Comparison of ENCODE assay signal across 13 cellular contexts in the genomic region with DNA sequence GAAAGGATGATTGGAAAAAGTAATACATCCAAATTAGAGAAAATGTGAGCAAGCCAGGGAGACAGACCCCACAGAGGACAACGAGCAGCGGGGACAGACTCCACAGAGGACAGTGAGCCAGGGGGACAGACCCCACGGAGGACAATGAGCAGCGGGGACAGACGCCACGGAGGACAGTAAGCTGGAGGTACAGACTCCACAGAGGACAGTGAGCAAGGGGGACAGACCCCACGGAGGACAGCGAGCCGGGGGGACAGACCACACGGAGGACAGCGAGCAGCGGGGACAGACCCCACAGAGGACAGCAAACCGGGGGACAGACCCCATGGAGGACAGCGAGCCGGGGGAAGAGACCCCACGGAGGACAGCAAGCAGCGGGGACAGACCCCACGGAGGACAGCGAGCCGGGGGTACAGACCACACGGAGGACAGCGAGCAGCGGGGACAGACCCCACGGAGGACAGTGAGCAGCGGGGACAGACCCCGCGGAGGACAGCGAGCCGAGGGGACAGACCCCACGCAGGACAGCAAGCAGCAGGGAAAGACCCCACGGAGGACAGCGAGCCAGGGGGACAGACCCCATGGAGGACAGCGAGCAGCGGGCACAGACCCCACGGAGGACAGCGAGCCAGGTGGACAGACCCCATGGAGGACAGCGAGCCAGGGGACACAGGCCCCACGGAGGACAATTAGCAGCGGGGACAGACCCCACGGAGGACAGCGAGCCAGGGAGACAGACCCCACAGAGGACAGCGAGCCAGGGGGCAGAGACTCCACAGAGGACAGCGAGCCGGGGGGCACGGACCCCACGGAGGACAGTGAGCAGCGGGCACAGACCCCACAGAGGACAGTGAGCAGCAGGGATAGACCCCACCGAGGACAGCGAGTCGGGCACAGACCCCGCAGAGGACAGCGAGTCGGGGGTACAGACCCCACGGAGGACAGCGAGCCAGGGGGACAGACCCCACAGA.
"Had no signal": no experiment of that assay in that cellular context is flagged by ENCODE, and none has a peak within 500 bp of the region (broad histone marks: within the 10 kb centered on the region; RNA-seq: fewer than 3 reads in every experiment).

No MANE protein-coding gene starts in this region.

- H3K9me3 Mint-ChIP-seq: activated CD8-positive, alpha-beta T cell treated with anti-CD3 and anti-CD28 coated beads for 36 hours; activated naive CD4-positive, alpha-beta T cell treated with anti-CD3 and anti-CD28 coated beads, Interleukin-2, amount 50 U/mL, for 24 hours; endodermal cell; memory B cell; stimulated activated naive CD8-positive, alpha-beta T cell treated with anti-CD3 and anti-CD28 coated beads, Interleukin-15, amount 100 ng/mL, for 72 hours had no signal

- H3K4me3 Mint-ChIP-seq: activated CD4-positive, alpha-beta T cell treated with anti-CD3 and anti-CD28 coated beads for 36 hours; activated CD8-positive, alpha-beta T cell treated with anti-CD3 and anti-CD28 coated beads for 36 hours; activated naive CD4-positive, alpha-beta T cell treated with anti-CD3 and anti-CD28 coated beads, Interleukin-2, amount 50 U/mL, for 24 hours; endodermal cell; memory B cell; stimulated activated naive CD8-positive, alpha-beta T cell treated with anti-CD3 and anti-CD28 coated beads, Interleukin-15, amount 100 ng/mL, for 72 hours had no signal

- H3K4me3 ChIP-seq: thoracic aorta, uterus had no signal

- H3K9me3 ChIP-seq: thoracic aorta, uterus had no signal

- H3K36me3 ChIP-seq: brain microvascular endothelial cell, thoracic aorta, uterus had no signal

- H3K4me1 Mint-ChIP-seq: activated CD4-positive, alpha-beta T cell treated with anti-CD3 and anti-CD28 coated beads for 36 hours; activated naive CD4-positive, alpha-beta T cell treated with anti-CD3 and anti-CD28 coated beads, Interleukin-2, amount 50 U/mL, for 24 hours; endodermal cell; memory B cell; stimulated activated naive CD8-positive, alpha-beta T cell treated with anti-CD3 and anti-CD28 coated beads, Interleukin-15, amount 100 ng/mL, for 72 hours had no signal

- H3K27ac ChIP-seq: brain microvascular endothelial cell, thoracic aorta, uterus had no signal

- DNase-seq: activated CD4-positive, alpha-beta T cell treated with anti-CD3 and anti-CD28 coated beads for 36 hours; activated CD8-positive, alpha-beta T cell treated with anti-CD3 and anti-CD28 coated beads for 36 hours; amygdala; brain microvascular endothelial cell; cerebellar nuclear complex; dermis blood vessel endothelial cell; endodermal cell; stimulated activated CD4-positive, alpha-beta T cell treated with anti-CD3 and anti-CD28 coated beads, Interleukin-4, amount 100 ng/mL, for 4 hours; stimulated activated naive CD8-positive, alpha-beta T cell treated with anti-CD3 and anti-CD28 coated beads, Interleukin-15, amount 100 ng/mL, for 72 hours had no signal

- H3K36me3 Mint-ChIP-seq: activated naive CD4-positive, alpha-beta T cell treated with anti-CD3 and anti-CD28 coated beads, Interleukin-2, amount 50 U/mL, for 24 hours; memory B cell had no signal

- H3K4me1 ChIP-seq: uterus had no signal

- H3K27ac Mint-ChIP-seq: activated CD4-positive, alpha-beta T cell treated with anti-CD3 and anti-CD28 coated beads for 36 hours; activated CD8-positive, alpha-beta T cell treated with anti-CD3 and anti-CD28 coated beads for 36 hours; endodermal cell; memory B cell; stimulated activated naive CD8-positive, alpha-beta T cell treated with anti-CD3 and anti-CD28 coated beads, Interleukin-15, amount 100 ng/mL, for 72 hours had no signal
